ENCODE assay signal across 31 cellular contexts in the genomic region with DNA sequence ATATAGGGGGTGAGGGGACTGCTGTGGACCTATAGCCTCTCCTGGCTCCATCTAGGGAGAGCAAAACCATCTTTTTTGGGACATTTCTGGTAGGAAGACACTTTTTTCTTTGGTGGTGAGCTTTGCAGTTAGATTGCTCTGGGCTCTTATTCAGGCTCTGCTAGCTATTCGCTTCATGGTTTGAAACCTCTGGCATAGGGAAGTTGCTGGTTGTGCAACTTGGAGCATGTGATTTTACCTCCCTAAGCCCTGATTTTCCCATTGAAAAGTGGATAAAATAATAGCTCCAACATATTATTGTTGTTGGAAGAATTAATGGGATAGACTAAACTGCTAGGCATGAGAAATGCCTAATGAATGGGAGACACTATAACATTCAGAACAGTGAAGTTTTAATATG.
"Had no signal": no experiment of that assay in that cellular context is flagged by ENCODE, and none has a peak within 500 bp of the region (broad histone marks: within the 10 kb centered on the region; RNA-seq: fewer than 3 reads in every experiment).

No MANE protein-coding gene starts in this region.

- H3K36me3 Mint-ChIP-seq: brain had no signal

- H3K27ac Mint-ChIP-seq: activated CD4-positive, alpha-beta T cell treated with anti-CD3 and anti-CD28 coated beads, Interleukin-2, amount 10 ng/mL, durations not matched to agents 24 days and 14 days; activated CD8-positive, alpha-beta T cell treated with anti-CD3 and anti-CD28 coated beads for 36 hours; activated naive CD4-positive, alpha-beta T cell treated with anti-CD3 and anti-CD28 coated beads for 36 hours; activated naive CD4-positive, alpha-beta T cell treated with anti-CD3 and anti-CD28 coated beads, Interleukin-2, amount 50 U/mL, for 72 hours; activated naive CD8-positive, alpha-beta T cell treated with anti-CD3 and anti-CD28 coated beads, Interleukin-2, amount 50 U/mL, for 24 hours; activated T-cell treated with anti-CD3 and anti-CD28 coated beads, Interleukin-2, amount 50 U/mL, for 72 hours; activated T-helper 17 cell treated with anti-CD3 and anti-CD28 coated beads, Interleukin-2, amount 50 U/mL, for 72 hours; brain had no signal

- ATAC-seq: activated CD8-positive, alpha-beta T cell treated with anti-CD3 and anti-CD28 coated beads for 36 hours; activated naive CD4-positive, alpha-beta T cell treated with anti-CD3 and anti-CD28 coated beads, Interleukin-2, amount 50 U/mL, for 72 hours; activated naive CD8-positive, alpha-beta T cell treated with anti-CD3 and anti-CD28 coated beads, Interleukin-2, amount 50 U/mL, for 24 hours; activated T-cell treated with anti-CD3 and anti-CD28 coated beads, Interleukin-2, amount 50 U/mL, for 72 hours; activated T-helper 17 cell treated with anti-CD3 and anti-CD28 coated beads, Interleukin-2, amount 50 U/mL, for 72 hours had no signal

- H3K4me3 Mint-ChIP-seq: activated CD4-positive, alpha-beta T cell treated with anti-CD3 and anti-CD28 coated beads, Interleukin-2, amount 10 ng/mL, durations not matched to agents 24 days and 14 days; activated CD8-positive, alpha-beta T cell treated with anti-CD3 and anti-CD28 coated beads for 36 hours; activated naive CD4-positive, alpha-beta T cell treated with anti-CD3 and anti-CD28 coated beads for 36 hours; activated naive CD8-positive, alpha-beta T cell treated with anti-CD3 and anti-CD28 coated beads, Interleukin-2, amount 50 U/mL, for 24 hours; activated T-cell treated with anti-CD3 and anti-CD28 coated beads, Interleukin-2, amount 50 U/mL, for 72 hours; activated T-helper 17 cell treated with anti-CD3 and anti-CD28 coated beads, Interleukin-2, amount 50 U/mL, for 72 hours; brain had no signal

- H3K27ac ChIP-seq: KMS-11 had no signal

- H3K9me3 Mint-ChIP-seq: activated CD4-positive, alpha-beta T cell treated with anti-CD3 and anti-CD28 coated beads, Interleukin-2, amount 10 ng/mL, durations not matched to agents 24 days and 14 days; activated CD8-positive, alpha-beta T cell treated with anti-CD3 and anti-CD28 coated beads for 36 hours; activated naive CD4-positive, alpha-beta T cell treated with anti-CD3 and anti-CD28 coated beads for 36 hours; activated naive CD8-positive, alpha-beta T cell treated with anti-CD3 and anti-CD28 coated beads, Interleukin-2, amount 50 U/mL, for 24 hours had no signal

- H3K4me1 Mint-ChIP-seq: activated CD4-positive, alpha-beta T cell treated with anti-CD3 and anti-CD28 coated beads, Interleukin-2, amount 10 ng/mL, durations not matched to agents 24 days and 14 days; activated naive CD8-positive, alpha-beta T cell treated with anti-CD3 and anti-CD28 coated beads, Interleukin-2, amount 50 U/mL, for 24 hours; activated T-helper 17 cell treated with anti-CD3 and anti-CD28 coated beads, Interleukin-2, amount 50 U/mL, for 72 hours; brain had no signal

- DNase-seq: activated CD4-positive, alpha-beta T cell treated with anti-CD3 and anti-CD28 coated beads, Interleukin-2, amount 10 ng/mL, durations not matched to agents 24 days and 14 days; activated CD4-positive, alpha-beta T cell treated with anti-CD3 and anti-CD28 coated beads, Interleukin-2, amount 50 U/mL, for 4 hours; activated CD8-positive, alpha-beta T cell treated with anti-CD3 and anti-CD28 coated beads for 36 hours; activated gamma-delta T cell treated with Interleukin-2 at 50 U/mL for 16 hours; activated naive CD4-positive, alpha-beta T cell treated with anti-CD3 and anti-CD28 coated beads for 36 hours; activated naive CD8-positive, alpha-beta T cell treated with anti-CD3 and anti-CD28 coated beads, Interleukin-2, amount 50 U/mL, for 24 hours; activated T-cell treated with anti-CD3 and anti-CD28 coated beads, Interleukin-2, amount 50 U/mL, for 1 hour; activated T-cell treated with anti-CD3 and anti-CD28 coated beads, Interleukin-2, amount 50 U/mL, for 72 hours; caudate nucleus; cerebellar nuclear complex; MM.1S; NCI-H1092; NCI-H1436 treated with DMSO at 0.1 percent for 48 hours; NCI-H1694 treated with DMSO at 0.1 percent for 48 hours; NCI-H2029; NCI-H2107; NCI-H2171; NCI-H510A; NCI-H526; NCI-H748 treated with DMSO at 0.1 percent for 48 hours; NK-92 treated with Interleukin-12 subunit alpha and Interleukin-12 subunit beta, amount 100 ng/mL, for 24 hours; OCI-M1; Right ventricle myocardium superior; SW 1271; T-helper 1 cell; T-helper 2 cell; T-helper 9 cell had no signal
